7 cellular contexts compared by ENCODE assay signal in genomic region chr19:14519860-14520407, GRCh38. TPM values are rescaled to one million over a fixed set of nuclear protein-coding genes. Genes with fewer than 3 reads are reported as not detected.
DNase-seq lines count a peak whose midpoint lies in the region; ATAC-seq and TF ChIP-seq lines count a peak whose summit lies in the region.

No MANE protein-coding gene starts in this region.

- peak overlapping the region; percentile 83 for H3K27ac Mint-ChIP-seq in HFFc6
- peak overlapping the region; percentile 78 for H3K27ac Mint-ChIP-seq in T-helper 2 cell treated with Interferon-gamma antibody and Interleukin-4, amounts not matched to agents 5 μg/mL and 100 μg/mL, for 36 hours

- intact Hi-C loops in spleen (cut with DNase I; ENCODE audit: low total_unique reads), result no loop called here

- TF ChIP-seq CTCF in HFFc6 (IDR thresholded peaks at IDR 0.05) (no peak), foreskin keratinocyte (conservative IDR thresholded peaks at IDR 0.05) (no peak), spleen (IDR thresholded peaks at IDR 0.05 in 8 of 11, conservative IDR thresholded peaks at IDR 0.05 in 3 of 11) (no peak), GM10266 (IDR thresholded peaks at IDR 0.05; ENCODE audit: control insufficient read depth, insufficient read depth, low read depth, missing control alignments) (no peak), brain microvascular endothelial cell (IDR thresholded peaks at IDR 0.05; ENCODE audit: low read depth, low read length, missing control alignments) (no peak), WERI-Rb-1 (IDR thresholded peaks at IDR 0.05; ENCODE audit: low read depth, low read length) (no peak)

- H3K36me3 Mint-ChIP-seq in HFFc6 (ENCODE audit: low read depth), result peaks cover 25% of the 10 kb centered on the region
- H3K36me3 Mint-ChIP-seq in T-helper 2 cell treated with Interferon-gamma antibody and Interleukin-4, amounts not matched to agents 5 μg/mL and 100 μg/mL, for 36 hours (ENCODE audit: low read depth), result peaks cover 29% of the 10 kb centered on the region

- TF ChIP-seq POLR2A in spleen (IDR thresholded peaks at IDR 0.05), result no peak

- H3K4me3 ChIP-seq in spleen (no peak overlapping the region), brain microvascular endothelial cell (ENCODE audit: low read depth, low read length) (no peak overlapping the region), WERI-Rb-1 (ENCODE audit: low read depth, low read length) (no peak overlapping the region)

- peaks cover 18% of the 10 kb centered on the region for H3K4me1 ChIP-seq in foreskin keratinocyte
- H3K4me1 ChIP-seq in spleen, result peaks cover 33 to 88% (median 54%) of the 10 kb centered on the region in 6 donors

- H3K9me3 ChIP-seq in spleen, result no peaks in the 10 kb centered on the region
- H3K9me3 ChIP-seq in WERI-Rb-1 (ENCODE audit: severe bottlenecking), result no peaks in the 10 kb centered on the region

- peaks cover 9% of the 10 kb centered on the region for H3K27me3 Mint-ChIP-seq in HFFc6 (ENCODE audit: insufficient read depth)
- no peaks in the 10 kb centered on the region for H3K27me3 Mint-ChIP-seq in T-helper 2 cell treated with Interferon-gamma antibody and Interleukin-4, amounts not matched to agents 5 μg/mL and 100 μg/mL, for 36 hours (ENCODE audit: low read depth)

- H3K9me3 Mint-ChIP-seq in HFFc6, result peaks cover 7% of the 10 kb centered on the region; the same call in 1 of the 2 replicates
- no peaks in the 10 kb centered on the region for H3K9me3 Mint-ChIP-seq in T-helper 2 cell treated with Interferon-gamma antibody and Interleukin-4, amounts not matched to agents 5 μg/mL and 100 μg/mL, for 36 hours

- H3K27me3 ChIP-seq in foreskin keratinocyte, result no peaks in the 10 kb centered on the region
- no peaks in the 10 kb centered on the region for H3K27me3 ChIP-seq in spleen (replicated peaks in 1 of 7)
- H3K27me3 ChIP-seq in brain microvascular endothelial cell (replicated peaks), result no peaks in the 10 kb centered on the region
- H3K27me3 ChIP-seq in WERI-Rb-1 (ENCODE audit: insufficient read depth, low read depth, severe bottlenecking), result no peaks in the 10 kb centered on the region

- in situ Hi-C loops in brain microvascular endothelial cell (cut with HindIII; ENCODE audit: low pct_ligation_motif_present, low sequenced_read_pairs), result no loop called here

- DNase-seq in HFFc6 (peak; percentile 56), foreskin keratinocyte (peak; percentile 91 to 96), spleen (no peak), GM10266 (ENCODE audit: extremely low spot score) (no peak), brain microvascular endothelial cell (no peak), WERI-Rb-1 (no peak)
- DNase-seq in T-helper 2 cell treated with Interferon-gamma antibody and Interleukin-4, amounts not matched to agents 5 μg/mL and 100 μg/mL, for 36 hours (ENCODE audit: low spot score), result no peak

- ATAC-seq in foreskin keratinocyte, result peak; percentile 72

- H3K4me1 Mint-ChIP-seq in HFFc6 (ENCODE audit: low read depth), result peaks cover 42% of the 10 kb centered on the region
- H3K4me1 Mint-ChIP-seq in T-helper 2 cell treated with Interferon-gamma antibody and Interleukin-4, amounts not matched to agents 5 μg/mL and 100 μg/mL, for 36 hours (ENCODE audit: low read depth), result peaks cover 60% of the 10 kb centered on the region

- peak overlapping the region; percentile 86 for H3K27ac ChIP-seq in foreskin keratinocyte
- peak overlapping the region; percentile 6 to 100 (median 99) for H3K27ac ChIP-seq in spleen
- no peak overlapping the region for H3K27ac ChIP-seq in brain microvascular endothelial cell
- no peak overlapping the region; the same call in 1 of the 2 replicates for H3K27ac ChIP-seq in WERI-Rb-1

- peak overlapping the region; percentile 37; the same call in 1 of the 2 replicates for H3K4me3 Mint-ChIP-seq in HFFc6
- peak overlapping the region; percentile 88 for H3K4me3 Mint-ChIP-seq in T-helper 2 cell treated with Interferon-gamma antibody and Interleukin-4, amounts not matched to agents 5 μg/mL and 100 μg/mL, for 36 hours

- H3K36me3 ChIP-seq in spleen (peaks cover 0 to 19% (median 16%) of the 10 kb centered on the region in 6 donors), brain microvascular endothelial cell (replicated peaks) (peaks cover 20% of the 10 kb centered on the region), WERI-Rb-1 (peaks cover 21% of the 10 kb centered on the region)

- 66 to 78% (median 75%) methylated on average over 1 to 2 of the region's 2 CpGs for WGBS in spleen, 5 donors

RNA-seq across cellular contexts. Expression of gene DNAJB1, which starts 1.7 kb away (rescaled TPM):
- 100 to 1,000 TPM in 3 of 6 experiments, 10 to 100 TPM in 3; 99.2 to 138 (median 103) TPM for total RNA-seq in HFFc6 (2021; fragmentation: NEBNext Ultra II Directional; extraction: Animal tissue kit (Norgen Biotek cat#: 25700))
- total RNA-seq in foreskin keratinocyte (184 and 196 TPM in 2 replicates), spleen (100 to 1,000 TPM in 1 of 7 donors, 10 to 100 TPM in 6; 33.9 to 157 (median 43.0) TPM)
- polyA plus RNA-seq in foreskin keratinocyte (158 and 184 TPM in 2 replicates), spleen (10 to 100 TPM; 12.6 to 29.4 (median 19.7) TPM)

RNA-seq across cellular contexts. Expression of gene TECR, which starts 9.5 kb away (rescaled TPM):
- 100 to 1,000 TPM; 101 to 132 (median 118) TPM for total RNA-seq in HFFc6 (2021; fragmentation: NEBNext Ultra II Directional; extraction: Animal tissue kit (Norgen Biotek cat#: 25700))
- total RNA-seq in foreskin keratinocyte (137 and 146 TPM in 2 replicates), spleen (10 to 100 TPM; 51.6 to 92.2 (median 60.9) TPM)
- polyA plus RNA-seq in foreskin keratinocyte (287 and 299 TPM in 2 replicates), spleen (10 to 100 TPM; 75.8 to 89.0 (median 76.6) TPM)

RNA-seq across cellular contexts. Expression of gene GIPC1, which starts 24.0 kb away (rescaled TPM):
- total RNA-seq in HFFc6 (2021; fragmentation: NEBNext Ultra II Directional; extraction: Animal tissue kit (Norgen Biotek cat#: 25700)), result 100 to 1,000 TPM; 169 to 204 (median 181) TPM
- total RNA-seq in foreskin keratinocyte, result 228 and 256 TPM in 2 replicates
- 250 and 306 TPM in 2 replicates for polyA plus RNA-seq in foreskin keratinocyte
- total RNA-seq in spleen, result 10 to 100 TPM; 17.1 to 40.4 (median 21.7) TPM
- 10 to 100 TPM; 30.0 to 58.1 (median 31.3) TPM for polyA plus RNA-seq in spleen

RNA-seq across cellular contexts. Expression of gene PTGER1, which starts 44.8 kb away (rescaled TPM):
- total RNA-seq in HFFc6 (2021; fragmentation: NEBNext Ultra II Directional; extraction: Animal tissue kit (Norgen Biotek cat#: 25700)), result 1 to 10 TPM in 2 of 6 experiments, under 1 TPM in 4; 0.41 to 4.1 (median 0.62) TPM
- total RNA-seq in foreskin keratinocyte (not detected in 2 replicates), spleen (10 to 100 TPM in 5 of 7 donors, 1 to 10 TPM in 2; 4.6 to 26.8 (median 12.4) TPM)
- polyA plus RNA-seq in foreskin keratinocyte (0.04 TPM in 1 of 2 replicates, not detected in the other), spleen (1 to 10 TPM; 1.8 to 2.8 (median 2.2) TPM)

RNA-seq across cellular contexts. Expression of gene NDUFB7, which starts 51.9 kb away (rescaled TPM):
- 100 to 1,000 TPM; 167 to 227 (median 199) TPM for total RNA-seq in HFFc6 (2021; fragmentation: NEBNext Ultra II Directional; extraction: Animal tissue kit (Norgen Biotek cat#: 25700))
- total RNA-seq in foreskin keratinocyte (253 and 266 TPM in 2 replicates), spleen (100 to 1,000 TPM in 3 of 7 donors, 10 to 100 TPM in 4; 77.2 to 185 (median 92.3) TPM)
- polyA plus RNA-seq in foreskin keratinocyte (401 and 458 TPM in 2 replicates), spleen (100 to 1,000 TPM; 283 to 374 (median 336) TPM)

Comparison
In these comparisons a context has a peak if more than half of its experiments do, and no peak if none do; other contexts are left out.
1. DNase-seq: peak in HFFc6 (single experiment) and foreskin keratinocyte (2 of 2); none in T-helper 2 cell treated with Interferon-gamma antibody and Interleukin-4, amounts not matched to agents 5 μg/mL and 100 μg/mL, for 36 hours (single experiment), spleen (single experiment), GM10266 (single experiment), brain microvascular endothelial cell (single experiment) and WERI-Rb-1 (single experiment).
2. H3K27ac ChIP-seq: peak in foreskin keratinocyte (single experiment) and spleen (8 of 8); none in brain microvascular endothelial cell (single experiment) and WERI-Rb-1 (single experiment).